Comparison of ENCODE assay signal across 1 cellular context in the genomic region with DNA sequence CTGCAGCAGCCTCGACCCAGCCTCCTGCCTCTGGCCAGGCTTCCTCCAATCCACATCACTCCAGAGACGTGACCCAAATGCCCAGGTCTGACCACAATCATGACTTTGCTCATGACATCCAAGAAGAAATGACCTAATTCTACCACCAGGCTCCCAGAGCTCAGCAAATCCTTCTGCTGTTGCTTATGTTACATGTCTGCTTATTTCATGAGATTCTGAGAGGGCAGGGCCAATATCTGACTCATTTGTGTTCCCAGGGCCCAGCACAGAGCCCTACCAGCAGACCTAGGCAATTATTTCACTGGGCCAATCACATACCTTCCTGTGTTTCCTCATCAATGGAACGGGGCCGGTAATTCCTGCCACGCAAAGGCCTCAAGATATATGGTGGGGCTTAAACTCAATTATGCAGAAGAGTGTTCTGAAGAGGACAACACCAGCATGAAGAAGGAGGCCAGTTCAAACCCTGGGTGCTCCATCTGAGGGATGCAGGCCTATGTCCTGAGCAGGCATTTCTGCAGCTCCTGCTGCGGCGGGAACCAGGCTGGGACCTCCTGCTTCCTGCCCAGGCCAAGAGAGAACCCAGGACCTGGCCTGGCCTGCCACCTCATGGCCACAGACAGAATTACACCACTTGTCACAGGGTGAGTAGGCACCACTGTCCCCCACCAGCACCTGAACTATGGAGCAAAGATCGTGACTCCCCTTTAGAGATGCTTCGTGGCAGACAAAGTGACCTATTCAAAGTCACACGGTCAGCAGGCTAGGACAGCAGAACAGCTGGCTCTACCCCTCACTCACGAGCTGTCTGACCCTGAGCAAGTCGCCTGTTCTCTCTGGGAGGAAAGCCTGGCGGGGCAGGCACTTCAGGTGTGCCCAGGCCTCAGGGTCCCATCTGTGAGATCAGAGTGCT.
TF ChIP-seq lines count a peak whose summit lies in the region.

No MANE protein-coding gene starts in this region.

TF ChIP-seq in GM12878, 131 proteins besides CTCF, POLR2A, EP300 and RAD21 (continued from another document and continues in another):
- TF ChIP-seq, protein P1, sequence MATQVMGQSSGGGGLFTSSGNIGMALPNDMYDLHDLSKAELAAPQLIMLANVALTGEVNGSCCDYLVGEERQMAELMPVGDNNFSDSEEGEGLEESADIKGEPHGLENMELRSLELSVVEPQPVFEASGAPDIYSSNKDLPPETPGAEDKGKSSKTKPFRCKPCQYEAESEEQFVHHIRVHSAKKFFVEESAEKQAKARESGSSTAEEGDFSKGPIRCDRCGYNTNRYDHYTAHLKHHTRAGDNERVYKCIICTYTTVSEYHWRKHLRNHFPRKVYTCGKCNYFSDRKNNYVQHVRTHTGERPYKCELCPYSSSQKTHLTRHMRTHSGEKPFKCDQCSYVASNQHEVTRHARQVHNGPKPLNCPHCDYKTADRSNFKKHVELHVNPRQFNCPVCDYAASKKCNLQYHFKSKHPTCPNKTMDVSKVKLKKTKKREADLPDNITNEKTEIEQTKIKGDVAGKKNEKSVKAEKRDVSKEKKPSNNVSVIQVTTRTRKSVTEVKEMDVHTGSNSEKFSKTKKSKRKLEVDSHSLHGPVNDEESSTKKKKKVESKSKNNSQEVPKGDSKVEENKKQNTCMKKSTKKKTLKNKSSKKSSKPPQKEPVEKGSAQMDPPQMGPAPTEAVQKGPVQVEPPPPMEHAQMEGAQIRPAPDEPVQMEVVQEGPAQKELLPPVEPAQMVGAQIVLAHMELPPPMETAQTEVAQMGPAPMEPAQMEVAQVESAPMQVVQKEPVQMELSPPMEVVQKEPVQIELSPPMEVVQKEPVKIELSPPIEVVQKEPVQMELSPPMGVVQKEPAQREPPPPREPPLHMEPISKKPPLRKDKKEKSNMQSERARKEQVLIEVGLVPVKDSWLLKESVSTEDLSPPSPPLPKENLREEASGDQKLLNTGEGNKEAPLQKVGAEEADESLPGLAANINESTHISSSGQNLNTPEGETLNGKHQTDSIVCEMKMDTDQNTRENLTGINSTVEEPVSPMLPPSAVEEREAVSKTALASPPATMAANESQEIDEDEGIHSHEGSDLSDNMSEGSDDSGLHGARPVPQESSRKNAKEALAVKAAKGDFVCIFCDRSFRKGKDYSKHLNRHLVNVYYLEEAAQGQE (IDR thresholded peaks at IDR 0.05; ENCODE audit: low read depth, low read length), result no peak
- TF ChIP-seq, protein P2, sequence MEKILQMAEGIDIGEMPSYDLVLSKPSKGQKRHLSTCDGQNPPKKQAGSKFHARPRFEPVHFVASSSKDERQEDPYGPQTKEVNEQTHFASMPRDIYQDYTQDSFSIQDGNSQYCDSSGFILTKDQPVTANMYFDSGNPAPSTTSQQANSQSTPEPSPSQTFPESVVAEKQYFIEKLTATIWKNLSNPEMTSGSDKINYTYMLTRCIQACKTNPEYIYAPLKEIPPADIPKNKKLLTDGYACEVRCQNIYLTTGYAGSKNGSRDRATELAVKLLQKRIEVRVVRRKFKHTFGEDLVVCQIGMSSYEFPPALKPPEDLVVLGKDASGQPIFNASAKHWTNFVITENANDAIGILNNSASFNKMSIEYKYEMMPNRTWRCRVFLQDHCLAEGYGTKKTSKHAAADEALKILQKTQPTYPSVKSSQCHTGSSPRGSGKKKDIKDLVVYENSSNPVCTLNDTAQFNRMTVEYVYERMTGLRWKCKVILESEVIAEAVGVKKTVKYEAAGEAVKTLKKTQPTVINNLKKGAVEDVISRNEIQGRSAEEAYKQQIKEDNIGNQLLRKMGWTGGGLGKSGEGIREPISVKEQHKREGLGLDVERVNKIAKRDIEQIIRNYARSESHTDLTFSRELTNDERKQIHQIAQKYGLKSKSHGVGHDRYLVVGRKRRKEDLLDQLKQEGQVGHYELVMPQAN (conservative IDR thresholded peaks at IDR 0.05), result no peak
- TF ChIP-seq EGR1 (IDR thresholded peaks at IDR 0.05; ENCODE audit: borderline replicate concordance in 1 of 2, low read depth in 2 of 2, low read length in 2 of 2) (no peak), SMAD1 (IDR thresholded peaks at IDR 0.05; ENCODE audit: low read depth, partially characterized antibody) (no peak), ESRRA (IDR thresholded peaks at IDR 0.05; ENCODE audit: low read length) (no peak), RCOR1 (conservative IDR thresholded peaks at IDR 0.05; ENCODE audit: low read depth, low read length) (no peak), ASH2L (IDR thresholded peaks at IDR 0.05; ENCODE audit: borderline replicate concordance, low read depth) (no peak), SMARCA5 (IDR thresholded peaks at IDR 0.05) (peak; percentile 83), CEBPB (IDR thresholded peaks at IDR 0.05; ENCODE audit: borderline replicate concordance in 1 of 2, low read depth in 2 of 2, low read length in 2 of 2) (no peak), RELA (IDR thresholded peaks at IDR 0.05; ENCODE audit: borderline replicate concordance, partially characterized antibody) (peak; percentile 59), MEF2A (IDR thresholded peaks at IDR 0.05; ENCODE audit: insufficient read depth, low read depth, low read length) (no peak), TCF12 (IDR thresholded peaks at IDR 0.05; ENCODE audit: low read depth, low read length) (0 out of 2 replicates have a peak, but pooled peaks have one; percentile 6), SUZ12 (IDR thresholded peaks at IDR 0.05; ENCODE audit: unreplicated experiment) (no peak), NBN (IDR thresholded peaks at IDR 0.05) (peak; percentile 88), NR2C2 (IDR thresholded peaks at IDR 0.05; ENCODE audit: borderline replicate concordance, control insufficient read depth, insufficient read length, low read depth) (no peak), RAD51 (IDR thresholded peaks at IDR 0.05) (no peak), TARDBP (IDR thresholded peaks at IDR 0.05; ENCODE audit: borderline replicate concordance) (no peak), ETV6 (conservative IDR thresholded peaks at IDR 0.05 in 1 of 2, IDR thresholded peaks at IDR 0.05 in 1 of 2; ENCODE audit: borderline replicate concordance in 1 of 2, low read depth in 1 of 2) (peak in 1 of 2 experiments; percentile 43; a peak in 1 of 4 replicates), POLR2AphosphoS5 (IDR thresholded peaks at IDR 0.05; ENCODE audit: low read length) (no peak; the same call in 1 of the 2 replicates), ZNF384 (IDR thresholded peaks at IDR 0.05; ENCODE audit: borderline replicate concordance, low read depth, low read length) (no peak), RUNX3 (IDR thresholded peaks at IDR 0.05; ENCODE audit: low read length) (no peak), STAT3 (IDR thresholded peaks at IDR 0.05; ENCODE audit: low read depth, low read length) (no peak), CREB1 (IDR thresholded peaks at IDR 0.05; ENCODE audit: low read depth) (no peak), NFIC (IDR thresholded peaks at IDR 0.05; ENCODE audit: low read depth, low read length) (no peak), GABPA (IDR thresholded peaks at IDR 0.05; ENCODE audit: low read depth) (no peak), TAF1 (IDR thresholded peaks at IDR 0.05; ENCODE audit: borderline replicate concordance, low read depth, low read length) (no peak), MEF2B (IDR thresholded peaks at IDR 0.05; ENCODE audit: partially characterized antibody, poor library complexity, severe bottlenecking) (no peak)
- TF ChIP-seq, protein P3, sequence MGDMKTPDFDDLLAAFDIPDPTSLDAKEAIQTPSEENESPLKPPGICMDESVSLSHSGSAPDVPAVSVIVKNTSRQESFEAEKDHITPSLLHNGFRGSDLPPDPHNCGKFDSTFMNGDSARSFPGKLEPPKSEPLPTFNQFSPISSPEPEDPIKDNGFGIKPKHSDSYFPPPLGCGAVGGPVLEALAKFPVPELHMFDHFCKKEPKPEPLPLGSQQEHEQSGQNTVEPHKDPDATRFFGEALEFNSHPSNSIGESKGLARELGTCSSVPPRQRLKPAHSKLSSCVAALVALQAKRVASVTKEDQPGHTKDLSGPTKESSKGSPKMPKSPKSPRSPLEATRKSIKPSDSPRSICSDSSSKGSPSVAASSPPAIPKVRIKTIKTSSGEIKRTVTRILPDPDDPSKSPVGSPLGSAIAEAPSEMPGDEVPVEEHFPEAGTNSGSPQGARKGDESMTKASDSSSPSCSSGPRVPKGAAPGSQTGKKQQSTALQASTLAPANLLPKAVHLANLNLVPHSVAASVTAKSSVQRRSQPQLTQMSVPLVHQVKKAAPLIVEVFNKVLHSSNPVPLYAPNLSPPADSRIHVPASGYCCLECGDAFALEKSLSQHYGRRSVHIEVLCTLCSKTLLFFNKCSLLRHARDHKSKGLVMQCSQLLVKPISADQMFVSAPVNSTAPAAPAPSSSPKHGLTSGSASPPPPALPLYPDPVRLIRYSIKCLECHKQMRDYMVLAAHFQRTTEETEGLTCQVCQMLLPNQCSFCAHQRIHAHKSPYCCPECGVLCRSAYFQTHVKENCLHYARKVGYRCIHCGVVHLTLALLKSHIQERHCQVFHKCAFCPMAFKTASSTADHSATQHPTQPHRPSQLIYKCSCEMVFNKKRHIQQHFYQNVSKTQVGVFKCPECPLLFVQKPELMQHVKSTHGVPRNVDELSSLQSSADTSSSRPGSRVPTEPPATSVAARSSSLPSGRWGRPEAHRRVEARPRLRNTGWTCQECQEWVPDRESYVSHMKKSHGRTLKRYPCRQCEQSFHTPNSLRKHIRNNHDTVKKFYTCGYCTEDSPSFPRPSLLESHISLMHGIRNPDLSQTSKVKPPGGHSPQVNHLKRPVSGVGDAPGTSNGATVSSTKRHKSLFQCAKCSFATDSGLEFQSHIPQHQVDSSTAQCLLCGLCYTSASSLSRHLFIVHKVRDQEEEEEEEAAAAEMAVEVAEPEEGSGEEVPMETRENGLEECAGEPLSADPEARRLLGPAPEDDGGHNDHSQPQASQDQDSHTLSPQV (IDR thresholded peaks at IDR 0.05), result peak; percentile 86; the same call in 1 of the 2 replicates
- TF ChIP-seq, protein P4, sequence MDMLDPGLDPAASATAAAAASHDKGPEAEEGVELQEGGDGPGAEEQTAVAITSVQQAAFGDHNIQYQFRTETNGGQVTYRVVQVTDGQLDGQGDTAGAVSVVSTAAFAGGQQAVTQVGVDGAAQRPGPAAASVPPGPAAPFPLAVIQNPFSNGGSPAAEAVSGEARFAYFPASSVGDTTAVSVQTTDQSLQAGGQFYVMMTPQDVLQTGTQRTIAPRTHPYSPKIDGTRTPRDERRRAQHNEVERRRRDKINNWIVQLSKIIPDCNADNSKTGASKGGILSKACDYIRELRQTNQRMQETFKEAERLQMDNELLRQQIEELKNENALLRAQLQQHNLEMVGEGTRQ (IDR thresholded peaks at IDR 0.05; ENCODE audit: borderline replicate concordance, low read depth, low read length), result no peak
- TF ChIP-seq, protein P5, sequence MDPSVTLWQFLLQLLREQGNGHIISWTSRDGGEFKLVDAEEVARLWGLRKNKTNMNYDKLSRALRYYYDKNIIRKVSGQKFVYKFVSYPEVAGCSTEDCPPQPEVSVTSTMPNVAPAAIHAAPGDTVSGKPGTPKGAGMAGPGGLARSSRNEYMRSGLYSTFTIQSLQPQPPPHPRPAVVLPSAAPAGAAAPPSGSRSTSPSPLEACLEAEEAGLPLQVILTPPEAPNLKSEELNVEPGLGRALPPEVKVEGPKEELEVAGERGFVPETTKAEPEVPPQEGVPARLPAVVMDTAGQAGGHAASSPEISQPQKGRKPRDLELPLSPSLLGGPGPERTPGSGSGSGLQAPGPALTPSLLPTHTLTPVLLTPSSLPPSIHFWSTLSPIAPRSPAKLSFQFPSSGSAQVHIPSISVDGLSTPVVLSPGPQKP (IDR thresholded peaks at IDR 0.05; ENCODE audit: low read depth, low read length), result no peak
- TF ChIP-seq, protein P6, sequence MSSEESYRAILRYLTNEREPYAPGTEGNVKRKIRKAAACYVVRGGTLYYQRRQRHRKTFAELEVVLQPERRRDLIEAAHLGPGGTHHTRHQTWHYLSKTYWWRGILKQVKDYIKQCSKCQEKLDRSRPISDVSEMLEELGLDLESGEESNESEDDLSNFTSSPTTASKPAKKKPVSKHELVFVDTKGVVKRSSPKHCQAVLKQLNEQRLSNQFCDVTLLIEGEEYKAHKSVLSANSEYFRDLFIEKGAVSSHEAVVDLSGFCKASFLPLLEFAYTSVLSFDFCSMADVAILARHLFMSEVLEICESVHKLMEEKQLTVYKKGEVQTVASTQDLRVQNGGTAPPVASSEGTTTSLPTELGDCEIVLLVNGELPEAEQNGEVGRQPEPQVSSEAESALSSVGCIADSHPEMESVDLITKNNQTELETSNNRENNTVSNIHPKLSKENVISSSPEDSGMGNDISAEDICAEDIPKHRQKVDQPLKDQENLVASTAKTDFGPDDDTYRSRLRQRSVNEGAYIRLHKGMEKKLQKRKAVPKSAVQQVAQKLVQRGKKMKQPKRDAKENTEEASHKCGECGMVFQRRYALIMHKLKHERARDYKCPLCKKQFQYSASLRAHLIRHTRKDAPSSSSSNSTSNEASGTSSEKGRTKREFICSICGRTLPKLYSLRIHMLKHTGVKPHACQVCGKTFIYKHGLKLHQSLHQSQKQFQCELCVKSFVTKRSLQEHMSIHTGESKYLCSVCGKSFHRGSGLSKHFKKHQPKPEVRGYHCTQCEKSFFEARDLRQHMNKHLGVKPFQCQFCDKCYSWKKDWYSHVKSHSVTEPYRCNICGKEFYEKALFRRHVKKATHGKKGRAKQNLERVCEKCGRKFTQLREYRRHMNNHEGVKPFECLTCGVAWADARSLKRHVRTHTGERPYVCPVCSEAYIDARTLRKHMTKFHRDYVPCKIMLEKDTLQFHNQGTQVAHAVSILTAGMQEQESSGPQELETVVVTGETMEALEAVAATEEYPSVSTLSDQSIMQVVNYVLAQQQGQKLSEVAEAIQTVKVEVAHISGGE (CRISPR knock-in tag; IDR thresholded peaks at IDR 0.05), result no peak
- TF ChIP-seq, protein P7, sequence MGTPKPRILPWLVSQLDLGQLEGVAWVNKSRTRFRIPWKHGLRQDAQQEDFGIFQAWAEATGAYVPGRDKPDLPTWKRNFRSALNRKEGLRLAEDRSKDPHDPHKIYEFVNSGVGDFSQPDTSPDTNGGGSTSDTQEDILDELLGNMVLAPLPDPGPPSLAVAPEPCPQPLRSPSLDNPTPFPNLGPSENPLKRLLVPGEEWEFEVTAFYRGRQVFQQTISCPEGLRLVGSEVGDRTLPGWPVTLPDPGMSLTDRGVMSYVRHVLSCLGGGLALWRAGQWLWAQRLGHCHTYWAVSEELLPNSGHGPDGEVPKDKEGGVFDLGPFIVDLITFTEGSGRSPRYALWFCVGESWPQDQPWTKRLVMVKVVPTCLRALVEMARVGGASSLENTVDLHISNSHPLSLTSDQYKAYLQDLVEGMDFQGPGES (IDR thresholded peaks at IDR 0.05), result no peak
- TF ChIP-seq, protein P8, sequence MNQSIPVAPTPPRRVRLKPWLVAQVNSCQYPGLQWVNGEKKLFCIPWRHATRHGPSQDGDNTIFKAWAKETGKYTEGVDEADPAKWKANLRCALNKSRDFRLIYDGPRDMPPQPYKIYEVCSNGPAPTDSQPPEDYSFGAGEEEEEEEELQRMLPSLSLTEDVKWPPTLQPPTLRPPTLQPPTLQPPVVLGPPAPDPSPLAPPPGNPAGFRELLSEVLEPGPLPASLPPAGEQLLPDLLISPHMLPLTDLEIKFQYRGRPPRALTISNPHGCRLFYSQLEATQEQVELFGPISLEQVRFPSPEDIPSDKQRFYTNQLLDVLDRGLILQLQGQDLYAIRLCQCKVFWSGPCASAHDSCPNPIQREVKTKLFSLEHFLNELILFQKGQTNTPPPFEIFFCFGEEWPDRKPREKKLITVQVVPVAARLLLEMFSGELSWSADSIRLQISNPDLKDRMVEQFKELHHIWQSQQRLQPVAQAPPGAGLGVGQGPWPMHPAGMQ (IDR thresholded peaks at IDR 0.05; ENCODE audit: borderline replicate concordance), result no peak
- TF ChIP-seq, protein P9, sequence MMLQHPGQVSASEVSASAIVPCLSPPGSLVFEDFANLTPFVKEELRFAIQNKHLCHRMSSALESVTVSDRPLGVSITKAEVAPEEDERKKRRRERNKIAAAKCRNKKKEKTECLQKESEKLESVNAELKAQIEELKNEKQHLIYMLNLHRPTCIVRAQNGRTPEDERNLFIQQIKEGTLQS (IDR thresholded peaks at IDR 0.05; ENCODE audit: borderline replicate concordance, extremely low read depth, low read depth, low read length), result no peak
